In genomic region chr1:35509558-35509957, GRCh38 we compare ENCODE assay signal across 16 cellular contexts. TPM values are rescaled to one million over a fixed set of nuclear protein-coding genes. Genes with fewer than 3 reads are reported as not detected.
DNase-seq lines count a peak whose midpoint lies in the region; ATAC-seq and TF ChIP-seq lines count a peak whose summit lies in the region.
"Had no signal": no experiment of that assay in that cellular context is flagged by ENCODE, and none has a peak within 500 bp of the region (broad histone marks: within the 10 kb centered on the region; RNA-seq: fewer than 3 reads in every experiment).

No MANE protein-coding gene starts in this region.

- H3K27ac ChIP-seq in CD4-positive, alpha-beta T cell (ENCODE audit: low read depth, low read length): no peak overlapping the region
- no peak overlapping the region for H3K27ac ChIP-seq in RWPE1
- H3K27ac ChIP-seq: BLaER1 treated with 17β-estradiol and CSF1 and Interleukin-3, amounts not matched to agents 10 nM and 100 nM; PC-9; SK-N-MC had no signal

- DNase-seq in CD4-positive, alpha-beta T cell: no peak
- peak; percentile 12 for DNase-seq in NCI-H82 treated with DMSO at 0.1 percent for 48 hours (lab: John Stamatoyannopoulos, UW; ENCODE audit: unreplicated experiment)
- no peak for DNase-seq in activated T-helper 1 cell treated with anti-CD3 and anti-CD28 coated beads, Interleukin-12 subunit alpha, Interleukin-12 subunit beta, Interleukin-2, Interleukin-4 antibody, amounts not matched to agents 30 ng/mL and 10 ng/mL and 1 ng/mL, durations not matched to agents 14 hours and 24 hours and 36 hours (ENCODE audit: low spot score)
- no peak for DNase-seq in naive thymus-derived CD8-positive, alpha-beta T cell
- no peak for DNase-seq in NCI-H2081 (lab: John Stamatoyannopoulos, UW)
- no peak for DNase-seq in ureter (ENCODE audit: low spot score)
- DNase-seq in RWPE1 (ENCODE audit: low spot score): no peak
- DNase-seq: COR-L47, DMS153, H7, NCI-H187 treated with DMSO at 0.1 percent for 48 hours, NCI-H446, PC-9 had no signal

- no peak for ATAC-seq in CD4-positive, alpha-beta T cell (ENCODE audit: poor library complexity)
- no peak for ATAC-seq in naive thymus-derived CD8-positive, alpha-beta T cell
- no peak for ATAC-seq in activated T-helper 17 cell treated with anti-CD3 and anti-CD28 coated beads, Interleukin-2, amount 50 U/mL, for 72 hours (replicated peaks)

- no peaks in the 10 kb centered on the region for H3K27me3 ChIP-seq in CD4-positive, alpha-beta T cell (ENCODE audit: control insufficient read depth, insufficient read depth, low read length)
- H3K27me3 ChIP-seq: BLaER1 treated with 17β-estradiol and CSF1 and Interleukin-3, amounts not matched to agents 10 nM and 100 nM had no signal

- H3K27me3 Mint-ChIP-seq in CD4-positive, alpha-beta T cell: no peaks in the 10 kb centered on the region
- H3K27me3 Mint-ChIP-seq in activated T-helper 1 cell treated with anti-CD3 and anti-CD28 coated beads, Interleukin-12 subunit alpha, Interleukin-12 subunit beta, Interleukin-2, Interleukin-4 antibody, amounts not matched to agents 30 ng/mL and 10 ng/mL and 1 ng/mL, durations not matched to agents 14 hours and 24 hours and 36 hours (ENCODE audit: insufficient read depth): no peaks in the 10 kb centered on the region
- no peaks in the 10 kb centered on the region for H3K27me3 Mint-ChIP-seq in naive thymus-derived CD8-positive, alpha-beta T cell
- no peaks in the 10 kb centered on the region for H3K27me3 Mint-ChIP-seq in activated T-helper 17 cell treated with anti-CD3 and anti-CD28 coated beads, Interleukin-2, amount 50 U/mL, for 72 hours

- H3K27ac Mint-ChIP-seq in CD4-positive, alpha-beta T cell: peak overlapping the region; percentile 88
- H3K27ac Mint-ChIP-seq in activated T-helper 1 cell treated with anti-CD3 and anti-CD28 coated beads, Interleukin-12 subunit alpha, Interleukin-12 subunit beta, Interleukin-2, Interleukin-4 antibody, amounts not matched to agents 30 ng/mL and 10 ng/mL and 1 ng/mL, durations not matched to agents 14 hours and 24 hours and 36 hours: peak overlapping the region; percentile 13
- H3K27ac Mint-ChIP-seq in naive thymus-derived CD8-positive, alpha-beta T cell: peak overlapping the region in 7 of 10 donors; percentile 28 to 92 (median 63)
- H3K27ac Mint-ChIP-seq in activated T-helper 17 cell treated with anti-CD3 and anti-CD28 coated beads, Interleukin-2, amount 50 U/mL, for 72 hours: no peak overlapping the region

- H3K36me3 Mint-ChIP-seq in CD4-positive, alpha-beta T cell (ENCODE audit: low read depth): peaks cover 10% of the 10 kb centered on the region
- peaks cover 23% of the 10 kb centered on the region for H3K36me3 Mint-ChIP-seq in activated T-helper 1 cell treated with anti-CD3 and anti-CD28 coated beads, Interleukin-12 subunit alpha, Interleukin-12 subunit beta, Interleukin-2, Interleukin-4 antibody, amounts not matched to agents 30 ng/mL and 10 ng/mL and 1 ng/mL, durations not matched to agents 14 hours and 24 hours and 36 hours (ENCODE audit: low read depth)
- H3K36me3 Mint-ChIP-seq in naive thymus-derived CD8-positive, alpha-beta T cell: peaks cover under 1 to 8% (median 5%) of the 10 kb centered on the region in 3 donors
- H3K36me3 Mint-ChIP-seq in activated T-helper 17 cell treated with anti-CD3 and anti-CD28 coated beads, Interleukin-2, amount 50 U/mL, for 72 hours (ENCODE audit: low read depth): peaks cover 28% of the 10 kb centered on the region

- H3K4me1 Mint-ChIP-seq in CD4-positive, alpha-beta T cell (ENCODE audit: low read depth): peaks cover 71% of the 10 kb centered on the region
- H3K4me1 Mint-ChIP-seq in activated T-helper 1 cell treated with anti-CD3 and anti-CD28 coated beads, Interleukin-12 subunit alpha, Interleukin-12 subunit beta, Interleukin-2, Interleukin-4 antibody, amounts not matched to agents 30 ng/mL and 10 ng/mL and 1 ng/mL, durations not matched to agents 14 hours and 24 hours and 36 hours (ENCODE audit: low read depth): peaks cover 55% of the 10 kb centered on the region
- H3K4me1 Mint-ChIP-seq in naive thymus-derived CD8-positive, alpha-beta T cell: peaks cover 33 to 67% (median 63%) of the 10 kb centered on the region in 4 donors
- peaks cover 49% of the 10 kb centered on the region for H3K4me1 Mint-ChIP-seq in activated T-helper 17 cell treated with anti-CD3 and anti-CD28 coated beads, Interleukin-2, amount 50 U/mL, for 72 hours

- POLR2A ChIA-PET in CD4-positive, alpha-beta T cell (lab: Charles Lee): interaction anchor here (0.7 to 2.0 kb wide), 3 partner anchors 27 to 58 kb away, joined by 3 to 9 read pairs (median 5); no protein-coding TSS in a partner anchor
- POLR2A ChIA-PET in naive thymus-derived CD8-positive, alpha-beta T cell (lab: Charles Lee): no interaction called here
- POLR2A ChIA-PET in RWPE1 (lab: Yijun Ruan, JAX; ENCODE audit: low non-redundant PET): no interaction called here

- intact Hi-C loops in CD4-positive, alpha-beta T cell (cut with DNase I, micrococcal nuclease): loop anchor here in 1 of 2 experiments (5.0 kb wide), 1 partner anchor 57 kb away; no protein-coding TSS in a partner anchor
- intact Hi-C loops in activated T-helper 1 cell treated with anti-CD3 and anti-CD28 coated beads, Interleukin-12 subunit alpha, Interleukin-12 subunit beta, Interleukin-2, Interleukin-4 antibody, amounts not matched to agents 30 ng/mL and 10 ng/mL and 1 ng/mL, durations not matched to agents 14 hours and 24 hours and 36 hours (cut with micrococcal nuclease): loop anchor here (5.0 kb wide), 2 partner anchors 37 to 317 kb away; partner anchors contain the start of gene SFPQ

- no peaks in the 10 kb centered on the region for H3K9me3 ChIP-seq in CD4-positive, alpha-beta T cell (ENCODE audit: control insufficient read depth, low read length)

- no peak for TF ChIP-seq CTCF in CD4-positive, alpha-beta T cell (IDR thresholded peaks at IDR 0.05)
- TF ChIP-seq CTCF in RWPE1 (conservative IDR thresholded peaks at IDR 0.05; ENCODE audit: low read depth): no peak

- H3K4me3 Mint-ChIP-seq in CD4-positive, alpha-beta T cell: no peak overlapping the region
- no peak overlapping the region for H3K4me3 Mint-ChIP-seq in activated T-helper 1 cell treated with anti-CD3 and anti-CD28 coated beads, Interleukin-12 subunit alpha, Interleukin-12 subunit beta, Interleukin-2, Interleukin-4 antibody, amounts not matched to agents 30 ng/mL and 10 ng/mL and 1 ng/mL, durations not matched to agents 14 hours and 24 hours and 36 hours
- H3K4me3 Mint-ChIP-seq in naive thymus-derived CD8-positive, alpha-beta T cell: no peak overlapping the region
- no peak overlapping the region for H3K4me3 Mint-ChIP-seq in activated T-helper 17 cell treated with anti-CD3 and anti-CD28 coated beads, Interleukin-2, amount 50 U/mL, for 72 hours

- H3K9me3 Mint-ChIP-seq in CD4-positive, alpha-beta T cell: peaks cover 3% of the 10 kb centered on the region
- H3K9me3 Mint-ChIP-seq in activated T-helper 1 cell treated with anti-CD3 and anti-CD28 coated beads, Interleukin-12 subunit alpha, Interleukin-12 subunit beta, Interleukin-2, Interleukin-4 antibody, amounts not matched to agents 30 ng/mL and 10 ng/mL and 1 ng/mL, durations not matched to agents 14 hours and 24 hours and 36 hours: peaks cover 4% of the 10 kb centered on the region
- peaks cover 0 to 3% (median 2%) of the 10 kb centered on the region in 9 donors for H3K9me3 Mint-ChIP-seq in naive thymus-derived CD8-positive, alpha-beta T cell
- H3K9me3 Mint-ChIP-seq in activated T-helper 17 cell treated with anti-CD3 and anti-CD28 coated beads, Interleukin-2, amount 50 U/mL, for 72 hours: no peaks in the 10 kb centered on the region

- CTCF ChIA-PET in CD4-positive, alpha-beta T cell (lab: Charles Lee): no interaction called here
- CTCF ChIA-PET in RWPE1 (lab: Yijun Ruan, JAX): no interaction called here

RNA-seq across cellular contexts. Expression of gene KIAA0319L, which starts 47.6 kb away (rescaled TPM):
- total RNA-seq in CD4-positive, alpha-beta T cell: 10 to 100 TPM; 50.9 to 53.3 TPM
- 42.5 and 43.6 TPM in 2 replicates for total RNA-seq in activated T-helper 1 cell treated with anti-CD3 and anti-CD28 coated beads, Interleukin-12 subunit alpha, Interleukin-12 subunit beta, Interleukin-2, Interleukin-4 antibody, amounts not matched to agents 30 ng/mL and 10 ng/mL and 1 ng/mL, durations not matched to agents 14 hours and 24 hours and 36 hours
- 10 to 100 TPM; 70.9 to 71.1 TPM for total RNA-seq in naive thymus-derived CD8-positive, alpha-beta T cell
- polyA plus RNA-seq in naive thymus-derived CD8-positive, alpha-beta T cell: 10 to 100 TPM; 16.0 to 25.2 (median 21.9) TPM
- total RNA-seq in ureter: 74.6 TPM
- 10 to 100 TPM; 45.8 to 98.2 TPM for total RNA-seq in activated T-helper 17 cell treated with anti-CD3 and anti-CD28 coated beads, Interleukin-2, amount 50 U/mL, for 72 hours

RNA-seq across cellular contexts. Expression of gene NCDN, which starts 48.0 kb away (rescaled TPM):
- total RNA-seq in CD4-positive, alpha-beta T cell: 10 to 100 TPM; 12.8 to 14.2 TPM
- total RNA-seq in activated T-helper 1 cell treated with anti-CD3 and anti-CD28 coated beads, Interleukin-12 subunit alpha, Interleukin-12 subunit beta, Interleukin-2, Interleukin-4 antibody, amounts not matched to agents 30 ng/mL and 10 ng/mL and 1 ng/mL, durations not matched to agents 14 hours and 24 hours and 36 hours: 43.8 and 45.1 TPM in 2 replicates
- total RNA-seq in naive thymus-derived CD8-positive, alpha-beta T cell: 10 to 100 TPM; 25.0 to 25.6 TPM
- 10 to 100 TPM; 11.7 to 18.1 (median 16.6) TPM for polyA plus RNA-seq in naive thymus-derived CD8-positive, alpha-beta T cell
- 27.1 TPM for total RNA-seq in ureter
- 10 to 100 TPM; 37.1 to 42.4 TPM for total RNA-seq in activated T-helper 17 cell treated with anti-CD3 and anti-CD28 coated beads, Interleukin-2, amount 50 U/mL, for 72 hours
